In genomic region chr2:215812966-215813365, GRCh38 we compare ENCODE assay signal across 19 cellular contexts.
DNase-seq lines count a peak whose midpoint lies in the region; TF ChIP-seq lines count a peak whose summit lies in the region.
"Had no signal": no experiment of that assay in that cellular context is flagged by ENCODE, and none has a peak within 500 bp of the region (broad histone marks: within the 10 kb centered on the region; RNA-seq: fewer than 3 reads in every experiment).

No MANE protein-coding gene starts in this region.

- no peaks in the 10 kb centered on the region for H3K79me2 ChIP-seq in MM.1S (ENCODE audit: low read length)

- no peak overlapping the region for H3K9ac ChIP-seq in MM.1S (ENCODE audit: low read length)

- H3K27me3 ChIP-seq in MM.1S (replicated peaks; ENCODE audit: insufficient read depth, low read length) (no peaks in the 10 kb centered on the region), uterus (no peaks in the 10 kb centered on the region)
- H3K27me3 ChIP-seq: dorsolateral prefrontal cortex had no signal

- H3K4me2 ChIP-seq in MM.1S (ENCODE audit: low read depth, low read length), result 0 out of 2 replicates have a peak overlapping the region, but pooled peaks have one; percentile 78

- no peaks in the 10 kb centered on the region for H3K36me3 ChIP-seq in MM.1S (replicated peaks; ENCODE audit: insufficient read depth, low read length)
- H3K36me3 ChIP-seq in uterus, result no peaks in the 10 kb centered on the region

- H3K9me3 ChIP-seq in MM.1S (replicated peaks; ENCODE audit: insufficient read depth, low read length) (no peaks in the 10 kb centered on the region), uterus (no peaks in the 10 kb centered on the region)
- H3K9me3 ChIP-seq: psoas muscle had no signal

- H3F3A ChIP-seq in MM.1S (ENCODE audit: insufficient read depth, low read length), result peaks cover 9% of the 10 kb centered on the region; the same call in 1 of the 2 replicates

- H3K4me3 ChIP-seq in MM.1S (ENCODE audit: low read length) (no peak overlapping the region), choroid plexus epithelial cell (ENCODE audit: low read depth, low read length) (no peak overlapping the region), uterus (no peak overlapping the region)
- H3K4me3 ChIP-seq: dorsolateral prefrontal cortex, psoas muscle had no signal

- H3K4me1 ChIP-seq in MM.1S (ENCODE audit: low read length) (peaks cover 22% of the 10 kb centered on the region), uterus (no peaks in the 10 kb centered on the region)
- H3K4me1 ChIP-seq: psoas muscle had no signal

- no peaks in the 10 kb centered on the region for H4K20me1 ChIP-seq in MM.1S (ENCODE audit: insufficient read depth, low read length)

- TF ChIP-seq POLR2A in uterus (IDR thresholded peaks at IDR 0.05), result no peak

- TF ChIP-seq CTCF in MM.1S (IDR thresholded peaks at IDR 0.05; ENCODE audit: low read length) (no peak), choroid plexus epithelial cell (conservative IDR thresholded peaks at IDR 0.05; ENCODE audit: low read depth, low read length) (no peak), uterus (IDR thresholded peaks at IDR 0.05) (no peak)

- intact Hi-C loops in uterus (cut with DNase I; ENCODE audit: low total_unique reads), result no loop called here

- H3K27ac ChIP-seq in MM.1S (ENCODE audit: low read length) (no peak overlapping the region), uterus (no peak overlapping the region)
- H3K27ac ChIP-seq: dorsolateral prefrontal cortex, psoas muscle had no signal

- no peaks in the 10 kb centered on the region for H3K9me2 ChIP-seq in MM.1S (replicated peaks; ENCODE audit: insufficient read depth, low read length)

- DNase-seq in AG20443 (ENCODE audit: low spot score) (peak; percentile 66), MM.1S (no peak), choroid plexus epithelial cell (ENCODE audit: low read depth) (peak; percentile 71), kidney tubule cell (ENCODE audit: low spot score) (peak; percentile 35), SW480 (ENCODE audit: low spot score) (no peak), uterus (no peak), SIG-M5 (lab: John Stamatoyannopoulos, UW) (no peak)
- DNase-seq in activated naive CD4-positive, alpha-beta T cell treated with Interleukin-2 at 50 U/mL for 16 hours, result no peak
- DNase-seq: ACHN; activated CD4-positive, CD25-positive, alpha-beta regulatory T cell treated with anti-CD3 and anti-CD28 coated beads, Interleukin-2, amount 50 U/mL, for 72 hours; activated CD8-positive, alpha-beta memory T cell treated with anti-CD3 and anti-CD28 coated beads, Interleukin-2, amount 10 ng/mL, durations not matched to agents 7 days and 5 days; aorta; dorsolateral prefrontal cortex; Kasumi-1; NCI-H1694; NCI-H446; psoas muscle; SHP77; stimulated activated CD4-positive, alpha-beta T cell treated with anti-CD3 and anti-CD28 coated beads, Interleukin-15, amount 100 ng/mL, for 24 hours had no signal

- H2AFZ ChIP-seq in MM.1S (ENCODE audit: low read length), result no peak overlapping the region

Comparison
In these comparisons a context has a peak if more than half of its experiments do, and no peak if none do; other contexts are left out.
1. DNase-seq: peak in AG20443 (single experiment), choroid plexus epithelial cell (single experiment) and kidney tubule cell (single experiment); none in MM.1S (single experiment), SW480 (single experiment), uterus (0 of 2), activated naive CD4-positive, alpha-beta T cell treated with Interleukin-2 at 50 U/mL for 16 hours (single experiment) and SIG-M5 (single experiment).